9 cellular contexts compared by ENCODE assay signal in genomic region chr12:116609715-116610114, GRCh38. TPM values are rescaled to one million over a fixed set of nuclear protein-coding genes. Genes with fewer than 3 reads are reported as not detected.
DNase-seq lines count a peak whose midpoint lies in the region; ATAC-seq and TF ChIP-seq lines count a peak whose summit lies in the region.
"Had no signal": no experiment of that assay in that cellular context is flagged by ENCODE, and none has a peak within 500 bp of the region (broad histone marks: within the 10 kb centered on the region; RNA-seq: fewer than 3 reads in every experiment).

No MANE protein-coding gene starts in this region.

- no peak overlapping the region for H3K4me3 ChIP-seq in AG10803 (ENCODE audit: low read length)
- H3K4me3 ChIP-seq in WERI-Rb-1 (ENCODE audit: low read depth, low read length), result no peak overlapping the region
- no peak overlapping the region for H3K4me3 ChIP-seq in kidney epithelial cell (ENCODE audit: low read depth, low read length)

- TF ChIP-seq CTCF in AG10803 (conservative IDR thresholded peaks at IDR 0.05; ENCODE audit: low read length) (peak; percentile 32), GM13977 (IDR thresholded peaks at IDR 0.05; ENCODE audit: extremely low read depth, insufficient read depth, missing control alignments) (peak; percentile 49), WERI-Rb-1 (IDR thresholded peaks at IDR 0.05; ENCODE audit: low read depth, low read length) (peak; percentile 43), kidney epithelial cell (IDR thresholded peaks at IDR 0.05; ENCODE audit: insufficient read depth, low read length, poor library complexity, severe bottlenecking) (peak; percentile 31)

- DNase-seq in AG10803 (ENCODE audit: low read depth) (no peak), GM13977 (ENCODE audit: low spot score) (no peak), WERI-Rb-1 (peak; percentile 39), kidney epithelial cell (ENCODE audit: low read depth) (no peak), NCI-H1417 treated with DMSO at 0.1 percent for 48 hours (lab: John Stamatoyannopoulos, UW) (no peak), A172 (ENCODE audit: low spot score) (no peak)
- DNase-seq: NCI-H2171 treated with DMSO at 0.1 percent for 48 hours had no signal

- no peaks in the 10 kb centered on the region for H3K9me3 ChIP-seq in WERI-Rb-1 (ENCODE audit: severe bottlenecking)

- no peak for ATAC-seq in HG03175 (IDR thresholded peaks at IDR 0.05; ENCODE audit: unreplicated experiment)
- ATAC-seq in HG02623 (IDR thresholded peaks at IDR 0.05; ENCODE audit: unreplicated experiment), result no peak

- in situ Hi-C loops in GM13977 (cut with MboI; ENCODE audit: low pct_unique_long_range_greater_than_20kb, low sequenced_read_pairs, unreplicated experiment), result loop anchor here (25.0 kb wide), 1 partner anchor 622 kb away; no protein-coding TSS in a partner anchor

- H3K27me3 ChIP-seq in WERI-Rb-1 (ENCODE audit: insufficient read depth, low read depth, severe bottlenecking) (no peaks in the 10 kb centered on the region), kidney epithelial cell (ENCODE audit: control insufficient read depth, insufficient read depth, low read length) (peaks cover 3% of the 10 kb centered on the region)

- no peak overlapping the region for H3K27ac ChIP-seq in WERI-Rb-1

- H3K36me3 ChIP-seq in WERI-Rb-1 (no peaks in the 10 kb centered on the region), kidney epithelial cell (ENCODE audit: control insufficient read depth, insufficient read depth, low read length) (no peaks in the 10 kb centered on the region)

RNA-seq across cellular contexts. Expression of gene MAP1LC3B2, which starts 50.5 kb away (rescaled TPM):
- total RNA-seq in kidney epithelial cell, result 1.2 and 1.5 TPM in 2 replicates
- total RNA-seq in A172 (2014; rRNA removed; shearing (Covaris generic)), result 1.8 TPM in 1 of 2 replicates, not detected in the other
